In genomic region chr7:132381742-132382472, GRCh38 we compare ENCODE assay signal across 13 cellular contexts.
A peak's percentile ranks its signal among the peaks of the same experiment; 100 is the strongest.
DNase-seq lines count a peak whose midpoint lies in the region; ATAC-seq, FAIRE-seq and TF ChIP-seq lines count a peak whose summit lies in the region.
"Had no signal": no experiment of that assay in that cellular context is flagged by ENCODE, and none has a peak within 500 bp of the region (broad histone marks: within the 10 kb centered on the region; RNA-seq: fewer than 3 reads in every experiment).

No MANE protein-coding gene starts in this region.

- under 1% methylated on average over 9 of the region's 9 CpGs for WGBS in K562 (ENCODE audit: insufficient coverage, low coverage, missing lambda C conversion rate)
- 41 to 69% methylated on average over 4 of the region's 9 CpGs for WGBS in mesodermal cell (ENCODE audit: insufficient coverage in 2 of 2), 2 experiments

- H2AFZ ChIP-seq in K562 (ENCODE audit: low read depth, low read length), result no peak overlapping the region

- peaks cover 3 to 19% of the 10 kb centered on the region in 2 experiments; a peak in 3 of 5 replicates for H3K27me3 ChIP-seq in K562 (ENCODE audit: control insufficient read depth in 2 of 2, insufficient read depth in 2 of 2, low read length in 2 of 2)

- no peaks in the 10 kb centered on the region for H3K9me1 ChIP-seq in K562 (ENCODE audit: control insufficient read depth, insufficient read depth, low read length)

- H3K4me3 ChIP-seq in K562 (no peak overlapping the region), mesodermal cell (ENCODE audit: extremely low read depth, insufficient read depth, low read length, poor library complexity, severe bottlenecking) (no peak overlapping the region), foreskin fibroblast (ENCODE audit: low read depth in 1 of 2, low read length in 2 of 2) (no peak overlapping the region)
- H3K4me3 ChIP-seq: psoas muscle had no signal

- peak; percentile 63 for DNase-seq in COR-L47 (lab: John Stamatoyannopoulos, UW)
- DNase-seq in NCI-H2029 treated with DMSO at 0.1 percent for 48 hours (lab: John Stamatoyannopoulos, UW), result peak; percentile 83
- DNase-seq in K562 (ENCODE audit: extremely low read depth in 1 of 4, low spot score in 3 of 4), result no peak
- no peak for DNase-seq in AML-193 (lab: John Stamatoyannopoulos, UW)
- no peak for DNase-seq in head of caudate nucleus
- DNase-seq in epidermal melanocyte (ENCODE audit: insufficient read length, low spot score), result no peak
- no peak for DNase-seq in foreskin fibroblast
- DNase-seq: activated CD4-positive, alpha-beta T cell treated with anti-CD3 and anti-CD28 coated beads for 36 hours; activated T-cell treated with anti-CD3 and anti-CD28 coated beads, Interleukin-2, amount 50 U/mL, for 24 hours; cortex of kidney; NCI-H1436; psoas muscle had no signal

- H3K9ac ChIP-seq in K562 (ENCODE audit: insufficient read depth in 1 of 2, low read depth in 2 of 2, low read length in 2 of 2), result no peak overlapping the region

- H3K4me2 ChIP-seq in K562 (ENCODE audit: insufficient read depth, low read length), result no peak overlapping the region

- H3K36me3 ChIP-seq in K562 (ENCODE audit: control insufficient read depth, insufficient read depth, low read length), result no peaks in the 10 kb centered on the region
- no peaks in the 10 kb centered on the region for H3K36me3 ChIP-seq in mesodermal cell (ENCODE audit: control insufficient read depth, insufficient read depth, low read length)

- ATAC-seq in K562, result no peak
- ATAC-seq: activated CD4-positive, alpha-beta T cell treated with anti-CD3 and anti-CD28 coated beads for 36 hours; psoas muscle had no signal

- no peak for TF ChIP-seq RAD21 in K562 (CRISPR knock-in tag; conservative IDR thresholded peaks at IDR 0.05 in 1 of 2, IDR thresholded peaks at IDR 0.05 in 1 of 2)

- TF ChIP-seq CTCF in K562 (IDR thresholded peaks at IDR 0.05 in 2 of 3, conservative IDR thresholded peaks at IDR 0.05 in 1 of 3; ENCODE audit: insufficient read depth in 2 of 3, low read depth in 1 of 3, low read length in 3 of 3) (no peak), foreskin fibroblast (IDR thresholded peaks at IDR 0.05; ENCODE audit: low read depth, low read length) (no peak)

- in situ Hi-C loops in K562 (cut with MboI), result no loop called here

- BruUV-seq in K562 (replicated peaks; lab: Mats Ljungman, UMichigan), result no TSS peak

- H3K9me3 ChIP-seq in K562 (replicated peaks; ENCODE audit: control insufficient read depth, insufficient read depth, low read depth, low read length) (no peaks in the 10 kb centered on the region), mesodermal cell (ENCODE audit: control insufficient read depth, low read length) (no peaks in the 10 kb centered on the region)
- H3K9me3 ChIP-seq: psoas muscle had no signal

- TF ChIP-seq EP300 in K562 (IDR thresholded peaks at IDR 0.05; ENCODE audit: low read length), result no peak

- CTCF ChIA-PET in K562 (lab: Yijun Ruan, JAX; ENCODE audit: low intra/inter-chr PET ratio), result no interaction called here

- no peak for FAIRE-seq in K562 (lab: Jason Lieb, UNC)

- H3K79me2 ChIP-seq in K562 (ENCODE audit: control insufficient read depth, insufficient read depth, low read length), result no peaks in the 10 kb centered on the region

- H4K20me1 ChIP-seq in K562 (replicated peaks; ENCODE audit: control insufficient read depth, insufficient read depth, low read length), result no peaks in the 10 kb centered on the region

- intact Hi-C loops in K562 (cut with micrococcal nuclease), result no loop called here
- intact Hi-C loops in head of caudate nucleus (cut with DNase I), result no loop called here

- POLR2A ChIA-PET in K562 (lab: Yijun Ruan, JAX), result interaction anchor here (0.6 kb wide), 1 partner anchor 12 kb away, joined by 3 read pairs; no protein-coding TSS in a partner anchor

- H3K27ac ChIP-seq in K562 (ENCODE audit: extremely low read depth, low read depth, low read length) (no peak overlapping the region), mesodermal cell (ENCODE audit: low read depth, low read length, severe bottlenecking) (peak overlapping the region; percentile 72)
- H3K27ac ChIP-seq: psoas muscle had no signal

- TF ChIP-seq POLR2A in K562 (conservative IDR thresholded peaks at IDR 0.05), result no peak

- H3K4me1 ChIP-seq in K562 (replicated peaks in 1 of 2; ENCODE audit: control insufficient read depth in 2 of 2, insufficient read depth in 2 of 2, low read length in 2 of 2), result no peaks in the 10 kb centered on the region
- H3K4me1 ChIP-seq in mesodermal cell (ENCODE audit: control insufficient read depth, insufficient read depth, low read length, poor library complexity, severe bottlenecking), result peaks cover 8% of the 10 kb centered on the region

TF ChIP-seq in K562, 482 proteins besides CTCF, POLR2A, EP300 and RAD21:
- no peak for TF ChIP-seq IRF2 (CRISPR knock-in tag; IDR thresholded peaks at IDR 0.05)
- no peak for TF ChIP-seq MGA (IDR thresholded peaks at IDR 0.05)
- TF ChIP-seq CHD1 (IDR thresholded peaks at IDR 0.05; ENCODE audit: low read length), result peak; percentile 58
- TF ChIP-seq CC2D1A (IDR thresholded peaks at IDR 0.05), result no peak
- TF ChIP-seq PHF8 (IDR thresholded peaks at IDR 0.05; ENCODE audit: borderline replicate concordance, low read length), result no peak
- TF ChIP-seq SREBF2 (CRISPR knock-in tag; IDR thresholded peaks at IDR 0.05), result no peak
- no peak for TF ChIP-seq MYNN (IDR thresholded peaks at IDR 0.05)
- no peak for TF ChIP-seq MYNN (CRISPR knock-in tag; IDR thresholded peaks at IDR 0.05)

Comparison
In these comparisons a context has a peak if more than half of its experiments do, and no peak if none do; other contexts are left out.
1. DNase-seq: peak in COR-L47 (single experiment) and NCI-H2029 treated with DMSO at 0.1 percent for 48 hours (single experiment); none in K562 (0 of 4), AML-193 (0 of 2), head of caudate nucleus (0 of 42), epidermal melanocyte (single experiment) and foreskin fibroblast (0 of 2).